8 cellular contexts compared by ENCODE assay signal in genomic region chr7:65216469-65216868, GRCh38.
DNase-seq lines count a peak whose midpoint lies in the region; ATAC-seq, FAIRE-seq and TF ChIP-seq lines count a peak whose summit lies in the region.

No MANE protein-coding gene starts in this region.

- H3K79me2 ChIP-seq in K562 (ENCODE audit: control insufficient read depth, insufficient read depth, low read length) = no peaks in the 10 kb centered on the region

- no peaks in the 10 kb centered on the region for H3K9me1 ChIP-seq in K562 (ENCODE audit: control insufficient read depth, insufficient read depth, low read length)

- POLR2A ChIA-PET in K562 (lab: Yijun Ruan, JAX) = no interaction called here

- no peaks in the 10 kb centered on the region for H3K9me3 ChIP-seq in K562 (replicated peaks; ENCODE audit: control insufficient read depth, insufficient read depth, low read depth, low read length)
- H3K9me3 ChIP-seq in left lung = no peaks in the 10 kb centered on the region

- no peaks in the 10 kb centered on the region for H4K20me1 ChIP-seq in K562 (replicated peaks; ENCODE audit: control insufficient read depth, insufficient read depth, low read length)

- DNase-seq in Calu3 = peak; percentile 72
- DNase-seq in NB4 (ENCODE audit: low read depth) = peak; percentile 68
- DNase-seq in T-helper 1 cell = peak; percentile 43 to 60 (median 47)
- DNase-seq in K562 (ENCODE audit: extremely low read depth in 1 of 4, low spot score in 3 of 4) = peak in 2 of 4 experiments; percentile 52 to 83
- peak in 1 of 2 donors; percentile 54 for DNase-seq in left lung

- peak; percentile 64 to 88 for TF ChIP-seq RAD21 in K562 (CRISPR knock-in tag; conservative IDR thresholded peaks at IDR 0.05 in 1 of 2, IDR thresholded peaks at IDR 0.05 in 1 of 2)

- no peak overlapping the region for H3K9ac ChIP-seq in K562 (ENCODE audit: insufficient read depth in 1 of 2, low read depth in 2 of 2, low read length in 2 of 2)

- CTCF ChIA-PET in Calu3 (lab: Charles Lee) = interaction anchor here (0.7 to 1.2 kb wide), 4 partner anchors 84 to 506 kb away, joined by 3 to 5 read pairs (median 5); no protein-coding TSS in a partner anchor
- CTCF ChIA-PET in K562 (lab: Yijun Ruan, JAX; ENCODE audit: low intra/inter-chr PET ratio) = interaction anchor here (0.7 to 1.5 kb wide), 2 partner anchors 91 to 595 kb away, joined by 3 to 10 read pairs; no protein-coding TSS in a partner anchor

- no peak overlapping the region for H3K4me2 ChIP-seq in K562 (ENCODE audit: insufficient read depth, low read length)

- H3K4me1 ChIP-seq in K562 (replicated peaks in 1 of 2; ENCODE audit: control insufficient read depth in 2 of 2, insufficient read depth in 2 of 2, low read length in 2 of 2) (no peaks in the 10 kb centered on the region), left lung (no peaks in the 10 kb centered on the region)

- TF ChIP-seq CTCF in Calu3 (IDR thresholded peaks at IDR 0.05; ENCODE audit: unreplicated experiment) = peak; percentile 48
- peak; percentile 77 for TF ChIP-seq CTCF in NB4 (IDR thresholded peaks at IDR 0.05; ENCODE audit: low read depth, low read length)
- TF ChIP-seq CTCF in K562 (IDR thresholded peaks at IDR 0.05 in 2 of 3, conservative IDR thresholded peaks at IDR 0.05 in 1 of 3; ENCODE audit: insufficient read depth in 2 of 3, low read depth in 1 of 3, low read length in 3 of 3) = peak; percentile 83 to 93 (median 84)
- TF ChIP-seq CTCF in left lung (IDR thresholded peaks at IDR 0.05) = peak; percentile 55 to 57

- H3K4me1 Mint-ChIP-seq in Calu3 (ENCODE audit: low read depth, unreplicated experiment) = no peaks in the 10 kb centered on the region
- H3K4me1 Mint-ChIP-seq in stimulated activated memory B cell treated with anti-CD40 and anti-IgM and Interleukin-4, amounts not matched to agents 10 μg/mL and 1 μg/mL and 100 μg/mL, for 72 hours = peaks cover 9% of the 10 kb centered on the region

- 7% methylated on average over 8 of the region's 8 CpGs for WGBS in K562 (ENCODE audit: insufficient coverage, low coverage, missing lambda C conversion rate)

- H3K4me3 Mint-ChIP-seq in Calu3 (ENCODE audit: low read depth, unreplicated experiment) = no peak overlapping the region
- peak overlapping the region; percentile 47 for H3K4me3 Mint-ChIP-seq in stimulated activated memory B cell treated with anti-CD40 and anti-IgM and Interleukin-4, amounts not matched to agents 10 μg/mL and 1 μg/mL and 100 μg/mL, for 72 hours

- H3K27me3 ChIP-seq in K562 (ENCODE audit: control insufficient read depth in 2 of 2, insufficient read depth in 2 of 2, low read length in 2 of 2) (no peaks in the 10 kb centered on the region), left lung (no peaks in the 10 kb centered on the region)

- TF ChIP-seq EP300 in K562 (IDR thresholded peaks at IDR 0.05; ENCODE audit: low read length) = no peak

- BruUV-seq in Calu3 (replicated peaks; lab: Mats Ljungman, UMichigan) (no TSS peak), K562 (replicated peaks; lab: Mats Ljungman, UMichigan) (no TSS peak)

- no peak for TF ChIP-seq POLR2A in NB4 (IDR thresholded peaks at IDR 0.05; ENCODE audit: extremely low read depth, insufficient read length)
- TF ChIP-seq POLR2A in K562 (conservative IDR thresholded peaks at IDR 0.05) = no peak

- no peak overlapping the region for H3K27ac Mint-ChIP-seq in Calu3 (ENCODE audit: unreplicated experiment)
- H3K27ac Mint-ChIP-seq in stimulated activated memory B cell treated with anti-CD40 and anti-IgM and Interleukin-4, amounts not matched to agents 10 μg/mL and 1 μg/mL and 100 μg/mL, for 72 hours = peak overlapping the region; percentile 71

- in situ Hi-C loops in K562 (cut with MboI) = loop anchor here (5.0 kb wide), 1 partner anchor 506 kb away; no protein-coding TSS in a partner anchor

- FAIRE-seq in K562 (lab: Jason Lieb, UNC) = peak; percentile 79

- no peaks in the 10 kb centered on the region for H3K27me3 Mint-ChIP-seq in Calu3 (ENCODE audit: unreplicated experiment)
- H3K27me3 Mint-ChIP-seq in stimulated activated memory B cell treated with anti-CD40 and anti-IgM and Interleukin-4, amounts not matched to agents 10 μg/mL and 1 μg/mL and 100 μg/mL, for 72 hours = no peaks in the 10 kb centered on the region

- H3K36me3 Mint-ChIP-seq in Calu3 (ENCODE audit: insufficient read depth, unreplicated experiment) = no peaks in the 10 kb centered on the region
- no peaks in the 10 kb centered on the region for H3K36me3 Mint-ChIP-seq in stimulated activated memory B cell treated with anti-CD40 and anti-IgM and Interleukin-4, amounts not matched to agents 10 μg/mL and 1 μg/mL and 100 μg/mL, for 72 hours

- H3K4me3 ChIP-seq in NB4 (ENCODE audit: low read depth, low read length) = no peak overlapping the region
- H3K4me3 ChIP-seq in K562 = no peak overlapping the region
- H3K4me3 ChIP-seq in left lung = no peak overlapping the region

- H3K36me3 ChIP-seq in K562 (ENCODE audit: control insufficient read depth, insufficient read depth, low read length) (no peaks in the 10 kb centered on the region), left lung (no peaks in the 10 kb centered on the region)

- intact Hi-C loops in Calu3 (cut with micrococcal nuclease; ENCODE audit: unreplicated experiment) = loop anchor here (1.0 kb wide), 1 partner anchor 91 kb away; no protein-coding TSS in a partner anchor
- intact Hi-C loops in K562 (cut with micrococcal nuclease) = loop anchor here (1.0 to 2.0 kb wide), 2 partner anchors 91 to 230 kb away; no protein-coding TSS in a partner anchor
- intact Hi-C loops in left lung (cut with DNase I) = no loop called here

- ATAC-seq in GM21447 (IDR thresholded peaks at IDR 0.05; ENCODE audit: unreplicated experiment) (peak; percentile 87), K562 (peak; percentile 93), left lung (peak; percentile 98), HG03439 (IDR thresholded peaks at IDR 0.05; ENCODE audit: unreplicated experiment) (no peak)
- peak; percentile 73 for ATAC-seq in stimulated activated memory B cell treated with anti-CD40 and anti-IgM and Interleukin-4, amounts not matched to agents 10 μg/mL and 1 μg/mL and 100 μg/mL, for 72 hours

- no peak overlapping the region for H2AFZ ChIP-seq in K562 (ENCODE audit: low read depth, low read length)

- H3K9me3 Mint-ChIP-seq in Calu3 (ENCODE audit: low read depth, unreplicated experiment) = no peaks in the 10 kb centered on the region
- H3K9me3 Mint-ChIP-seq in stimulated activated memory B cell treated with anti-CD40 and anti-IgM and Interleukin-4, amounts not matched to agents 10 μg/mL and 1 μg/mL and 100 μg/mL, for 72 hours = no peaks in the 10 kb centered on the region

- H3K27ac ChIP-seq in K562 (ENCODE audit: extremely low read depth, low read depth, low read length) (no peak overlapping the region), left lung (no peak overlapping the region)

TF ChIP-seq in K562, 482 proteins besides CTCF, POLR2A, EP300 and RAD21 (continues in another document):
- TF ChIP-seq, protein P1, sequence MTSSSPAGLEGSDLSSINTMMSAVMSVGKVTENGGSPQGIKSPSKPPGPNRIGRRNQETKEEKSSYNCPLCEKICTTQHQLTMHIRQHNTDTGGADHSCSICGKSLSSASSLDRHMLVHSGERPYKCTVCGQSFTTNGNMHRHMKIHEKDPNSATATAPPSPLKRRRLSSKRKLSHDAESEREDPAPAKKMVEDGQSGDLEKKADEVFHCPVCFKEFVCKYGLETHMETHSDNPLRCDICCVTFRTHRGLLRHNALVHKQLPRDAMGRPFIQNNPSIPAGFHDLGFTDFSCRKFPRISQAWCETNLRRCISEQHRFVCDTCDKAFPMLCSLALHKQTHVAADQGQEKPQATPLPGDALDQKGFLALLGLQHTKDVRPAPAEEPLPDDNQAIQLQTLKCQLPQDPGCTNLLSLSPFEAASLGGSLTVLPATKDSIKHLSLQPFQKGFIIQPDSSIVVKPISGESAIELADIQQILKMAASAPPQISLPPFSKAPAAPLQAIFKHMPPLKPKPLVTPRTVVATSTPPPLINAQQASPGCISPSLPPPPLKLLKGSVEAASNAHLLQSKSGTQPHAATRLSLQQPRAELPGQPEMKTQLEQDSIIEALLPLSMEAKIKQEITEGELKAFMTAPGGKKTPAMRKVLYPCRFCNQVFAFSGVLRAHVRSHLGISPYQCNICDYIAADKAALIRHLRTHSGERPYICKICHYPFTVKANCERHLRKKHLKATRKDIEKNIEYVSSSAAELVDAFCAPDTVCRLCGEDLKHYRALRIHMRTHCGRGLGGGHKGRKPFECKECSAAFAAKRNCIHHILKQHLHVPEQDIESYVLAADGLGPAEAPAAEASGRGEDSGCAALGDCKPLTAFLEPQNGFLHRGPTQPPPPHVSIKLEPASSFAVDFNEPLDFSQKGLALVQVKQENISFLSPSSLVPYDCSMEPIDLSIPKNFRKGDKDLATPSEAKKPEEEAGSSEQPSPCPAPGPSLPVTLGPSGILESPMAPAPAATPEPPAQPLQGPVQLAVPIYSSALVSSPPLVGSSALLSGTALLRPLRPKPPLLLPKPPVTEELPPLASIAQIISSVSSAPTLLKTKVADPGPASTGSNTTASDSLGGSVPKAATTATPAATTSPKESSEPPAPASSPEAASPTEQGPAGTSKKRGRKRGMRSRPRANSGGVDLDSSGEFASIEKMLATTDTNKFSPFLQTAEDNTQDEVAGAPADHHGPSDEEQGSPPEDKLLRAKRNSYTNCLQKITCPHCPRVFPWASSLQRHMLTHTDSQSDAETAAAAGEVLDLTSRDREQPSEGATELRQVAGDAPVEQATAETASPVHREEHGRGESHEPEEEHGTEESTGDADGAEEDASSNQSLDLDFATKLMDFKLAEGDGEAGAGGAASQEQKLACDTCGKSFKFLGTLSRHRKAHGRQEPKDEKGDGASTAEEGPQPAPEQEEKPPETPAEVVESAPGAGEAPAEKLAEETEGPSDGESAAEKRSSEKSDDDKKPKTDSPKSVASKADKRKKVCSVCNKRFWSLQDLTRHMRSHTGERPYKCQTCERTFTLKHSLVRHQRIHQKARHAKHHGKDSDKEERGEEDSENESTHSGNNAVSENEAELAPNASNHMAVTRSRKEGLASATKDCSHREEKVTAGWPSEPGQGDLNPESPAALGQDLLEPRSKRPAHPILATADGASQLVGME (CRISPR knock-in tag; IDR thresholded peaks at IDR 0.05) = no peak
- no peak for TF ChIP-seq NR4A1 (CRISPR knock-in tag; IDR thresholded peaks at IDR 0.05)
- TF ChIP-seq NR4A1 (tag; IDR thresholded peaks at IDR 0.05) = no peak
- no peak for TF ChIP-seq FOXK1 (CRISPR knock-in tag; IDR thresholded peaks at IDR 0.05; ENCODE audit: borderline replicate concordance)
- TF ChIP-seq ZNF57 (CRISPR knock-in tag; IDR thresholded peaks at IDR 0.05) = no peak

Comparison
In these comparisons a context has a peak if more than half of its experiments do, and no peak if none do; other contexts are left out.
1. intact Hi-C loops: an anchor here in Calu3 (1.0 kb wide) and K562 (1.0 to 2.0 kb wide); none called in left lung.